In the genomic region with DNA sequence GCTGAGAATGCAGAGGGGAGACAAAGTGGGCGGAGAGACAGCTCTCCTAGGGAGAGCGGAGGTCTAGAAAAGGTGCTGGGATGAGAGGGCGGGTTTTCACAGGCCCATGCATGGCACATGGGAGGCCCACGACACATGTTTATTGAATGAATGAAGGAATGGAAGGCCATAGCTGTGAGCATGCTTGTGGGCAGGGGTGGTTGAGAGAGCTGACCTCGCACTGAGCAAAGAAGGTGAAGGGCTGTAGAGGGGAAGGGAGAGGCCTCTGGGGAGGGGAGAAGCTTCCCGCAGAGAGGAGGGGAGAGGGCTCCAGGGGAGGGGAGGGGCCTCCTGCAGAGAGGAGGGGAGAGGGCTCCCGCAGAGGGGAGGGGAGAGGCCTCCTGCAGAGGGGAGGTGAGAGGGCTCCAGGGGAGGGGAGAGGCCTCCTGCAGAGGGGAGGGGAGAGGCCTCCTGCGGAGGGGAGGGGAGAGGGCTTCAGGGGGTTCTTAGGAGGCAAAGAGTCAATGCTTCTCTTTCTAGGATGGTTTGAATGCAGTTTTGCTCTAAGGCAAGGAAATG, we compare ENCODE assay signal across 28 cellular contexts. TPM values are rescaled to one million over a fixed set of nuclear protein-coding genes. Genes with fewer than 3 reads are reported as not detected.
DNase-seq lines count a peak whose midpoint lies in the region; ATAC-seq, FAIRE-seq and TF ChIP-seq lines count a peak whose summit lies in the region.
"Had no signal": no experiment of that assay in that cellular context is flagged by ENCODE, and none has a peak within 500 bp of the region (broad histone marks: within the 10 kb centered on the region; RNA-seq: fewer than 3 reads in every experiment).

No MANE protein-coding gene starts in this region.

- in situ Hi-C loops in mammary epithelial cell (cut with MboI; ENCODE audit: low sequenced_read_pairs in 2 of 2) = no loop called here

- H3K27ac ChIP-seq in breast epithelium (no peak overlapping the region), mammary epithelial cell (ENCODE audit: insufficient read depth, low read depth, low read length) (no peak overlapping the region), coronary artery (no peak overlapping the region)
- H3K27ac ChIP-seq: ascending aorta, gastrocnemius medialis, left ventricle myocardium inferior, SK-N-MC, thoracic aorta had no signal

- no peaks in the 10 kb centered on the region for H3K36me3 ChIP-seq in breast epithelium
- no peaks in the 10 kb centered on the region for H3K36me3 ChIP-seq in mammary epithelial cell (ENCODE audit: insufficient read depth, low read length)
- H3K36me3 ChIP-seq: ascending aorta, gastrocnemius medialis, left ventricle myocardium inferior, thoracic aorta had no signal

- FAIRE-seq in RCC 7860 (lab: Jason Lieb, UNC) = no peak
- FAIRE-seq: GM12892, H54 had no signal

- H3K9me3 ChIP-seq in breast epithelium = peaks cover 0 to under 1% of the 10 kb centered on the region in 2 donors
- H3K9me3 ChIP-seq in mammary epithelial cell (replicated peaks; ENCODE audit: insufficient read depth, low read length) = no peaks in the 10 kb centered on the region
- H3K9me3 ChIP-seq: ascending aorta, gastrocnemius medialis, mucosa of descending colon, thoracic aorta had no signal

- peaks cover 68% of the 10 kb centered on the region for H3K79me2 ChIP-seq in mammary epithelial cell (ENCODE audit: insufficient read depth, low read length)

- H3K36me3 Mint-ChIP-seq in MCF 10A (ENCODE audit: insufficient read depth, unreplicated experiment) (no peaks in the 10 kb centered on the region), mesothelial cell of epicardium (peaks cover 19% of the 10 kb centered on the region)
- peaks cover 6 to 8% of the 10 kb centered on the region in 2 donors for H3K36me3 Mint-ChIP-seq in stimulated activated naive B cell treated with anti-CD40 and anti-IgM and Interleukin-4, amounts not matched to agents 10 μg/mL and 1 μg/mL and 100 μg/mL, for 72 hours
- H3K36me3 Mint-ChIP-seq: natural killer cell treated with Interleukin-12 subunit alpha and Interleukin-12 subunit beta and Interleukin-15 and Interleukin-18, amount 100 ng/mL, for 72 hours had no signal

- no peak overlapping the region for H3K9ac ChIP-seq in mammary epithelial cell (ENCODE audit: insufficient read depth, low read length)

- H4K20me1 ChIP-seq in mammary epithelial cell (ENCODE audit: insufficient read depth, low read length) = no peaks in the 10 kb centered on the region

- DNase-seq in MCF 10A (ENCODE audit: unreplicated experiment) = no peak
- DNase-seq in breast epithelium (ENCODE audit: low spot score in 2 of 2) = no peak
- DNase-seq in mammary epithelial cell = no peak
- DNase-seq in mesothelial cell of epicardium (ENCODE audit: low spot score in 2 of 2, unreplicated experiment in 2 of 2) = no peak
- no peak for DNase-seq in stimulated activated naive B cell treated with anti-CD40 and anti-IgM and Interleukin-4, amounts not matched to agents 10 μg/mL and 1 μg/mL and 100 μg/mL, for 72 hours
- no peak for DNase-seq in RCC 7860 (ENCODE audit: low spot score)
- DNase-seq in coronary artery (ENCODE audit: low spot score) = no peak
- DNase-seq in DMS53 (lab: John Stamatoyannopoulos, UW) = no peak
- DNase-seq: activated CD8-positive, alpha-beta T cell treated with anti-CD3 and anti-CD28 coated beads for 36 hours; activated naive CD8-positive, alpha-beta T cell treated with anti-CD3 and anti-CD28 coated beads, Interleukin-2, amount 10 ng/mL, durations not matched to agents 7 days and 5 days; CD8-positive, alpha-beta T cell; DMS 273 treated with DMSO at 0.1 percent for 48 hours; gastrocnemius medialis; left ventricle myocardium inferior; mucosa of descending colon; NCI-H1092 treated with DMSO at 0.1 percent for 48 hours; NCI-H1930; stimulated activated CD4-positive, alpha-beta T cell treated with anti-CD3 and anti-CD28 coated beads, Interleukin-4, amount 100 ng/mL, for 24 hours; stimulated activated naive CD4-positive, alpha-beta T cell had no signal

- TF ChIP-seq CTCF in MCF 10A (IDR thresholded peaks at IDR 0.05; ENCODE audit: unreplicated experiment) (no peak), breast epithelium (IDR thresholded peaks at IDR 0.05) (no peak), mammary epithelial cell (conservative IDR thresholded peaks at IDR 0.05 in 1 of 2, IDR thresholded peaks at IDR 0.05 in 1 of 2; ENCODE audit: extremely low read depth in 1 of 2, insufficient read depth in 1 of 2, low read depth in 1 of 2, low read length in 2 of 2) (no peak), mesothelial cell of epicardium (IDR thresholded peaks at IDR 0.05; ENCODE audit: unreplicated experiment) (no peak), coronary artery (IDR thresholded peaks at IDR 0.05) (no peak)

- intact Hi-C loops in MCF 10A (cut with micrococcal nuclease) (no loop called here), breast epithelium (cut with DNase I; ENCODE audit: low total_unique reads) (no loop called here), mammary epithelial cell (cut with micrococcal nuclease) (no loop called here)

- H3K4me1 Mint-ChIP-seq in MCF 10A (ENCODE audit: insufficient read depth, unreplicated experiment) = peaks cover 5% of the 10 kb centered on the region
- H3K4me1 Mint-ChIP-seq in mesothelial cell of epicardium = peaks cover 52% of the 10 kb centered on the region
- peaks cover 28 to 57% of the 10 kb centered on the region in 2 donors for H3K4me1 Mint-ChIP-seq in stimulated activated naive B cell treated with anti-CD40 and anti-IgM and Interleukin-4, amounts not matched to agents 10 μg/mL and 1 μg/mL and 100 μg/mL, for 72 hours

- no peak overlapping the region for H3K4me3 Mint-ChIP-seq in MCF 10A (ENCODE audit: unreplicated experiment)
- peak overlapping the region; percentile 12 for H3K4me3 Mint-ChIP-seq in mesothelial cell of epicardium
- H3K4me3 Mint-ChIP-seq in stimulated activated naive B cell treated with anti-CD40 and anti-IgM and Interleukin-4, amounts not matched to agents 10 μg/mL and 1 μg/mL and 100 μg/mL, for 72 hours = no peak overlapping the region
- H3K4me3 Mint-ChIP-seq: activated CD8-positive, alpha-beta T cell treated with anti-CD3 and anti-CD28 coated beads for 36 hours; activated naive CD8-positive, alpha-beta T cell treated with anti-CD3 and anti-CD28 coated beads, Interleukin-2, amount 10 ng/mL, durations not matched to agents 7 days and 5 days; CD8-positive, alpha-beta T cell; natural killer cell treated with Interleukin-12 subunit alpha and Interleukin-12 subunit beta and Interleukin-15 and Interleukin-18, amount 100 ng/mL, for 72 hours; T-helper 1 cell treated with Interleukin-12 subunit alpha and Interleukin-12 subunit beta and Interleukin-4 antibody, amounts not matched to agents 30 μg/mL and 1 μg/mL, for 36 hours had no signal

- BruUV-seq in MCF 10A (replicated peaks; lab: Mats Ljungman, UMichigan) (no TSS peak), mammary epithelial cell (replicated peaks; lab: Mats Ljungman, UMichigan) (no TSS peak)

- TF ChIP-seq POLR2A in breast epithelium (IDR thresholded peaks at IDR 0.05) = no peak

- CTCF ChIA-PET in MCF 10A (lab: Yijun Ruan, JAX) (no interaction called here), mammary epithelial cell (lab: Charles Lee; ENCODE audit: low non-redundant PET) (no interaction called here)

- no peak for ATAC-seq in stimulated activated naive B cell treated with anti-CD40 and anti-IgM and Interleukin-4, amounts not matched to agents 10 μg/mL and 1 μg/mL and 100 μg/mL, for 72 hours (replicated peaks)
- ATAC-seq: activated CD8-positive, alpha-beta T cell treated with anti-CD3 and anti-CD28 coated beads for 36 hours; CD8-positive, alpha-beta T cell; gastrocnemius medialis; mucosa of descending colon; natural killer cell treated with Interleukin-12 subunit alpha and Interleukin-12 subunit beta and Interleukin-15 and Interleukin-18, amount 100 ng/mL, for 72 hours; sciatic nerve had no signal

- H3K4me1 ChIP-seq in breast epithelium (no peaks in the 10 kb centered on the region), mammary epithelial cell (ENCODE audit: insufficient read depth, low read length) (peaks cover 37% of the 10 kb centered on the region)
- H3K4me1 ChIP-seq: ascending aorta, gastrocnemius medialis, left ventricle myocardium inferior had no signal

- WGBS in mammary epithelial cell (ENCODE audit: low coverage, missing lambda C conversion rate) = 93% methylated on average over 4 of the region's 8 CpGs

- H3K27me3 Mint-ChIP-seq in MCF 10A (ENCODE audit: insufficient read depth, unreplicated experiment) = peaks cover 14% of the 10 kb centered on the region
- no peaks in the 10 kb centered on the region for H3K27me3 Mint-ChIP-seq in mesothelial cell of epicardium (ENCODE audit: low read depth)
- no peaks in the 10 kb centered on the region for H3K27me3 Mint-ChIP-seq in stimulated activated naive B cell treated with anti-CD40 and anti-IgM and Interleukin-4, amounts not matched to agents 10 μg/mL and 1 μg/mL and 100 μg/mL, for 72 hours
- H3K27me3 Mint-ChIP-seq: activated CD8-positive, alpha-beta T cell treated with anti-CD3 and anti-CD28 coated beads for 36 hours had no signal

- POLR2A ChIA-PET in MCF 10A (lab: Yijun Ruan, JAX) = no interaction called here

- H3K4me2 ChIP-seq in mammary epithelial cell (ENCODE audit: insufficient read depth, low read depth, low read length) = no peak overlapping the region

- H3K27me3 ChIP-seq in breast epithelium (no peaks in the 10 kb centered on the region), mammary epithelial cell (ENCODE audit: insufficient read depth, low read length) (no peaks in the 10 kb centered on the region)
- H3K27me3 ChIP-seq: ascending aorta, gastrocnemius medialis had no signal

- H2AFZ ChIP-seq in mammary epithelial cell (ENCODE audit: low read depth, low read length) = peak overlapping the region; percentile 31

- H3K9me3 Mint-ChIP-seq in MCF 10A (ENCODE audit: unreplicated experiment) = peaks cover 7% of the 10 kb centered on the region
- H3K9me3 Mint-ChIP-seq in mesothelial cell of epicardium = peaks cover 22% of the 10 kb centered on the region
- H3K9me3 Mint-ChIP-seq in stimulated activated naive B cell treated with anti-CD40 and anti-IgM and Interleukin-4, amounts not matched to agents 10 μg/mL and 1 μg/mL and 100 μg/mL, for 72 hours = peaks cover 0 to 5% of the 10 kb centered on the region in 2 donors
- H3K9me3 Mint-ChIP-seq: activated CD8-positive, alpha-beta T cell treated with anti-CD3 and anti-CD28 coated beads for 36 hours had no signal

- peak overlapping the region; percentile 21 for H3K27ac Mint-ChIP-seq in MCF 10A (ENCODE audit: low read depth, unreplicated experiment)
- peak overlapping the region; percentile 90 for H3K27ac Mint-ChIP-seq in mesothelial cell of epicardium
- peak overlapping the region; percentile 76 for H3K27ac Mint-ChIP-seq in stimulated activated naive B cell treated with anti-CD40 and anti-IgM and Interleukin-4, amounts not matched to agents 10 μg/mL and 1 μg/mL and 100 μg/mL, for 72 hours
- H3K27ac Mint-ChIP-seq: activated CD8-positive, alpha-beta T cell treated with anti-CD3 and anti-CD28 coated beads for 36 hours; activated naive CD8-positive, alpha-beta T cell treated with anti-CD3 and anti-CD28 coated beads, Interleukin-2, amount 10 ng/mL, durations not matched to agents 7 days and 5 days; CD8-positive, alpha-beta T cell; natural killer cell treated with Interleukin-12 subunit alpha and Interleukin-12 subunit beta and Interleukin-15 and Interleukin-18, amount 100 ng/mL, for 72 hours; T-helper 1 cell treated with Interleukin-12 subunit alpha and Interleukin-12 subunit beta and Interleukin-4 antibody, amounts not matched to agents 30 μg/mL and 1 μg/mL, for 36 hours had no signal

- dilution Hi-C loops in mammary epithelial cell (cut with HindIII; ENCODE audit: low sequenced_read_pairs) = no loop called here

- H3K4me3 ChIP-seq in breast epithelium (no peak overlapping the region), mammary epithelial cell (replicated peaks in 1 of 3; ENCODE audit: insufficient read depth in 1 of 3, low read depth in 2 of 3, low read length in 3 of 3) (no peak overlapping the region), coronary artery (no peak overlapping the region)
- H3K4me3 ChIP-seq: ascending aorta, gastrocnemius medialis, left ventricle myocardium inferior, mucosa of descending colon, SK-N-MC, thoracic aorta had no signal

RNA-seq across cellular contexts. Expression of gene SDK2, which starts 27.3 kb away (rescaled TPM):
- not detected in 2 replicates for total RNA-seq in MCF 10A (2022)
- 1 to 10 TPM in 2 of 3 donors, under 1 TPM in 1; 0.16 to 2.9 (median 2.6) TPM for total RNA-seq in breast epithelium
- total RNA-seq in mammary epithelial cell = 10 to 100 TPM; 31.5 to 64.2 TPM
- polyA plus RNA-seq in mammary epithelial cell = 6.3 TPM
- polyA minus RNA-seq in mammary epithelial cell = 15.6 TPM
- 29.7 to 33.2 TPM (median 31.8 TPM) in 3 replicates for total RNA-seq in mesothelial cell of epicardium
- total RNA-seq: dermis microvascular lymphatic vessel endothelial cell had no signal

Comparison
In these comparisons a context has a peak if more than half of its experiments do, and no peak if none do; other contexts are left out.
1. H3K27ac Mint-ChIP-seq: peak in every context shown above with its lines; median percentile 90 in mesothelial cell of epicardium; 76 in stimulated activated naive B cell treated with anti-CD40 and anti-IgM and Interleukin-4, amounts not matched to agents 10 μg/mL and 1 μg/mL and 100 μg/mL, for 72 hours; 21 in MCF 10A.